In genomic region chr7:32659853-32660252, GRCh38 we compare ENCODE assay signal across 22 cellular contexts.
"Had no signal": no experiment of that assay in that cellular context is flagged by ENCODE, and none has a peak within 500 bp of the region (broad histone marks: within the 10 kb centered on the region; RNA-seq: fewer than 3 reads in every experiment).

No MANE protein-coding gene starts in this region.

- H3K27me3 ChIP-seq: breast epithelium had no signal

- H3K4me1 ChIP-seq: breast epithelium had no signal

- DNase-seq: activated CD4-positive, alpha-beta T cell treated with anti-CD3 and anti-CD28 coated beads for 48 hours; activated CD4-positive, alpha-beta T cell treated with anti-CD3 and anti-CD28 coated beads, Interleukin-2, amount 50 U/mL, for 4 hours; activated CD4-positive, CD25-positive, alpha-beta regulatory T cell treated with anti-CD3 and anti-CD28 coated beads, Interleukin-2, amount 50 U/mL, for 72 hours; activated CD8-positive, alpha-beta memory T cell treated with anti-CD3 and anti-CD28 coated beads, Interleukin-2, amount 50 U/mL, for 48 hours; activated CD8-positive, alpha-beta T cell treated with anti-CD3 and anti-CD28 coated beads, Interleukin-2, amount 10 ng/mL, durations not matched to agents 7 days and 5 days; activated effector memory CD4-positive, alpha-beta T cell treated with Interleukin-2 at 50 U/mL for 16 hours; activated naive CD4-positive, alpha-beta T cell; activated T-cell treated with anti-CD3 and anti-CD28 coated beads, Interleukin-2, amount 50 U/mL, for 1 hour; aorta; central memory CD4-positive, alpha-beta T cell; Karpas-422; MM.1S; NCI-H1092 treated with DMSO at 0.1 percent for 48 hours; NCI-H1417 treated with DMSO at 0.1 percent for 48 hours; NCI-H1694 treated with DMSO at 0.1 percent for 48 hours; NCI-H2081; NCI-H524; SHP77 treated with DMSO at 0.1 percent for 48 hours; T-helper 17 cell; T-helper 9 cell had no signal

- H3K4me3 ChIP-seq: breast epithelium had no signal

- H3K36me3 ChIP-seq: breast epithelium had no signal

- H3K9me3 ChIP-seq: breast epithelium had no signal

- ATAC-seq: activated CD8-positive, alpha-beta T cell treated with anti-CD3 and anti-CD28 coated beads, Interleukin-2, amount 10 ng/mL, durations not matched to agents 7 days and 5 days; T-helper 17 cell; WTC11 had no signal

- H3K27ac ChIP-seq: breast epithelium had no signal
